Comparison of ENCODE assay signal across 8 cellular contexts in genomic region chr14:67694791-67695393, GRCh38. TPM values are rescaled to one million over a fixed set of nuclear protein-coding genes. Genes with fewer than 3 reads are reported as not detected.
DNase-seq lines count a peak whose midpoint lies in the region; ATAC-seq and TF ChIP-seq lines count a peak whose summit lies in the region.

No MANE protein-coding gene starts in this region.

- WGBS in stomach, 5 donors: 0 to 1% (median 1%) methylated on average over 21 of the region's 21 CpGs

- H3K9me2 ChIP-seq in PC-9 (ENCODE audit: insufficient read depth): no peaks in the 10 kb centered on the region

- TF ChIP-seq EP300 in Ishikawa (IDR thresholded peaks at IDR 0.05; ENCODE audit: borderline replicate concordance): no peak
- no peak for TF ChIP-seq EP300 in stomach (IDR thresholded peaks at IDR 0.05)

- H3K27me3 ChIP-seq in PC-9 (ENCODE audit: insufficient read depth, low read depth) (no peaks in the 10 kb centered on the region), stomach (no peaks in the 10 kb centered on the region)

- no peak for TF ChIP-seq RAD21 in Ishikawa (IDR thresholded peaks at IDR 0.05; ENCODE audit: low read depth)

- H3K9me3 Mint-ChIP-seq in activated T-cell treated with anti-CD3 and anti-CD28 coated beads, Interleukin-2, amount 50 U/mL, for 72 hours: no peaks in the 10 kb centered on the region
- no peaks in the 10 kb centered on the region for H3K9me3 Mint-ChIP-seq in nephron

- ATAC-seq in GM21619 (IDR thresholded peaks at IDR 0.05; ENCODE audit: unreplicated experiment): peak; percentile 86
- ATAC-seq in activated T-cell treated with anti-CD3 and anti-CD28 coated beads, Interleukin-2, amount 50 U/mL, for 72 hours (replicated peaks in 1 of 2): peak; percentile 89 to 93

- H3K4me1 ChIP-seq in PC-9 (replicated peaks; ENCODE audit: insufficient read depth) (peaks cover 19% of the 10 kb centered on the region), stomach (peaks cover 0 to 31% (median 13%) of the 10 kb centered on the region in 4 donors)

- peak overlapping the region; percentile 93 to 98 for H3K4me3 Mint-ChIP-seq in activated T-cell treated with anti-CD3 and anti-CD28 coated beads, Interleukin-2, amount 50 U/mL, for 72 hours
- peak overlapping the region; percentile 89 to 95 (median 93) for H3K4me3 Mint-ChIP-seq in nephron

- H2AFZ ChIP-seq in PC-9: peak overlapping the region; percentile 91

- intact Hi-C loops in PC-9 (cut with micrococcal nuclease; ENCODE audit: unreplicated experiment) (loop anchor here (1.0 to 2.0 kb wide), 2 partner anchors 21 to 76 kb away; partner anchors contain the start of genes ARG2 and VTI1B), stomach (cut with DNase I; ENCODE audit: low total_unique reads) (no loop called here)

- CTCF ChIA-PET in PC-9 (lab: Charles Lee): interaction anchor here (0.8 to 1.1 kb wide), 3 partner anchors 9 to 76 kb away, joined by 3 to 7 read pairs (median 4); no protein-coding TSS in a partner anchor

- peak; percentile 64 for DNase-seq in DMS53 treated with DMSO at 0.1 percent for 48 hours (lab: John Stamatoyannopoulos, UW; ENCODE audit: unreplicated experiment)
- DNase-seq in PC-9: peak; percentile 82 to 97
- peak; percentile 80 to 83 for DNase-seq in activated T-cell treated with anti-CD3 and anti-CD28 coated beads, Interleukin-2, amount 50 U/mL, for 72 hours
- DNase-seq in fibroblast of mammary gland (ENCODE audit: low read depth): peak; percentile 98
- peak; percentile 80 for DNase-seq in stomach

- peaks cover 31% of the 10 kb centered on the region for H3K4me1 Mint-ChIP-seq in activated T-cell treated with anti-CD3 and anti-CD28 coated beads, Interleukin-2, amount 50 U/mL, for 72 hours (ENCODE audit: low read depth)
- H3K4me1 Mint-ChIP-seq in nephron: peaks cover 27% of the 10 kb centered on the region

- TF ChIP-seq CTCF in PC-9 (conservative IDR thresholded peaks at IDR 0.05): no peak
- no peak for TF ChIP-seq CTCF in fibroblast of mammary gland (conservative IDR thresholded peaks at IDR 0.05; ENCODE audit: control insufficient read depth, insufficient read depth, low read depth, low read length)
- no peak for TF ChIP-seq CTCF in nephron (IDR thresholded peaks at IDR 0.05; ENCODE audit: unreplicated experiment in 3 of 3)
- no peak for TF ChIP-seq CTCF in stomach (IDR thresholded peaks at IDR 0.05)

- no peaks in the 10 kb centered on the region for H3K9me3 ChIP-seq in PC-9 (ENCODE audit: insufficient read depth, low read depth)
- H3K9me3 ChIP-seq in stomach: no peaks in the 10 kb centered on the region

- peaks cover 29% of the 10 kb centered on the region for H3K36me3 ChIP-seq in PC-9 (ENCODE audit: low read depth)
- H3K36me3 ChIP-seq in stomach: peaks cover 18 to 32% (median 26%) of the 10 kb centered on the region in 4 donors

- H3K27ac ChIP-seq in PC-9: peak overlapping the region; percentile 78
- H3K27ac ChIP-seq in stomach: peak overlapping the region; percentile 70 to 90 (median 88)

- POLR2A ChIA-PET in PC-9 (lab: Charles Lee; ENCODE audit: unreplicated experiment): interaction anchor here (0.5 to 1.0 kb wide), 6 partner anchors 9 to 1335 kb away, joined by 3 to 7 read pairs (median 4); partner anchors contain the start of gene GPHN

- H4K20me1 ChIP-seq in PC-9 (ENCODE audit: insufficient read depth): no peaks in the 10 kb centered on the region; the same call in 1 of the 2 replicates

- H3F3A ChIP-seq in PC-9 (ENCODE audit: insufficient read depth, low read depth): peaks cover 8% of the 10 kb centered on the region; the same call in 1 of the 2 replicates

- H3K79me2 ChIP-seq in PC-9 (ENCODE audit: low read depth): peaks cover 31% of the 10 kb centered on the region

- peak overlapping the region; percentile 82 for H3K27ac Mint-ChIP-seq in activated T-cell treated with anti-CD3 and anti-CD28 coated beads, Interleukin-2, amount 50 U/mL, for 72 hours
- peak overlapping the region; percentile 85 to 94 (median 86) for H3K27ac Mint-ChIP-seq in nephron

- TF ChIP-seq POLR2A in stomach (IDR thresholded peaks at IDR 0.05): no peak

- peak overlapping the region; percentile 97 for H3K4me3 ChIP-seq in PC-9
- peak overlapping the region; percentile 84 for H3K4me3 ChIP-seq in fibroblast of mammary gland (ENCODE audit: control insufficient read depth, low read depth, low read length)
- H3K4me3 ChIP-seq in stomach: peak overlapping the region; percentile 79 to 98 (median 84)

- H3K36me3 Mint-ChIP-seq in activated T-cell treated with anti-CD3 and anti-CD28 coated beads, Interleukin-2, amount 50 U/mL, for 72 hours (ENCODE audit: insufficient read depth in 2 of 2): peaks cover 11 to 13% of the 10 kb centered on the region in 2 donors
- H3K36me3 Mint-ChIP-seq in nephron (ENCODE audit: low read depth): peaks cover 28% of the 10 kb centered on the region

- TSS peak; percentile 100 for BruUV-seq in PC-9 (replicated peaks; lab: Mats Ljungman, UMichigan)

- peak overlapping the region; percentile 74 for H3K4me2 ChIP-seq in PC-9

- H3K27me3 Mint-ChIP-seq in activated T-cell treated with anti-CD3 and anti-CD28 coated beads, Interleukin-2, amount 50 U/mL, for 72 hours (ENCODE audit: low read depth): no peaks in the 10 kb centered on the region
- H3K27me3 Mint-ChIP-seq in nephron (ENCODE audit: low read depth): peaks cover 4% of the 10 kb centered on the region

TF ChIP-seq in Ishikawa, 13 proteins besides CTCF, POLR2A, EP300 and RAD21:
- TF ChIP-seq NFIC (IDR thresholded peaks at IDR 0.05) (0 out of 2 replicates have a peak, but pooled peaks have one; percentile 2), YY1 (IDR thresholded peaks at IDR 0.05; ENCODE audit: low read depth) (no peak), CREB1 (IDR thresholded peaks at IDR 0.05; ENCODE audit: low read depth) (no peak), TAF1 (IDR thresholded peaks at IDR 0.05; ENCODE audit: low read depth) (peak; percentile 12)
- TF ChIP-seq, protein P1, sequence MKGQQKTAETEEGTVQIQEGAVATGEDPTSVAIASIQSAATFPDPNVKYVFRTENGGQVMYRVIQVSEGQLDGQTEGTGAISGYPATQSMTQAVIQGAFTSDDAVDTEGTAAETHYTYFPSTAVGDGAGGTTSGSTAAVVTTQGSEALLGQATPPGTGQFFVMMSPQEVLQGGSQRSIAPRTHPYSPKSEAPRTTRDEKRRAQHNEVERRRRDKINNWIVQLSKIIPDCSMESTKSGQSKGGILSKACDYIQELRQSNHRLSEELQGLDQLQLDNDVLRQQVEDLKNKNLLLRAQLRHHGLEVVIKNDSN (IDR thresholded peaks at IDR 0.05): no peak

RNA-seq across cellular contexts. Expression of gene RDH11, which starts 0.7 kb away (rescaled TPM):
- total RNA-seq in PC-9 (2021): 73.2 and 97.0 TPM in 2 replicates
- total RNA-seq in activated T-cell treated with anti-CD3 and anti-CD28 coated beads, Interleukin-2, amount 50 U/mL, for 72 hours: 10 to 100 TPM; 47.4 to 49.9 TPM
- total RNA-seq in stomach: 10 to 100 TPM; 10.5 to 71.6 (median 28.3) TPM
- polyA plus RNA-seq in stomach: 10 to 100 TPM in 2 of 3 donors, 1 to 10 TPM in 1; 6.9 to 26.4 (median 23.2) TPM

RNA-seq across cellular contexts. Expression of gene RDH12, which starts 6.8 kb away (rescaled TPM):
- not detected in 2 replicates for total RNA-seq in PC-9 (2021)
- total RNA-seq in activated T-cell treated with anti-CD3 and anti-CD28 coated beads, Interleukin-2, amount 50 U/mL, for 72 hours: not detected
- 10 to 100 TPM in 1 of 5 donors, 1 to 10 TPM in 1, under 1 TPM in 1, not detected in 2; 0.45 to 15.4 (median 9.9) TPM for total RNA-seq in stomach
- polyA plus RNA-seq in stomach: 1 to 10 TPM in 2 of 3 donors, under 1 TPM in 1; 0.95 to 9.3 (median 1.4) TPM

RNA-seq across cellular contexts. Expression of gene VTI1B, which starts 20.5 kb away (rescaled TPM):
- total RNA-seq in PC-9 (2021) (131 and 148 TPM in 2 replicates), stomach (10 to 100 TPM; 43.0 to 84.3 (median 58.9) TPM)
- 10 to 100 TPM; 65.7 to 71.3 TPM for total RNA-seq in activated T-cell treated with anti-CD3 and anti-CD28 coated beads, Interleukin-2, amount 50 U/mL, for 72 hours
- 100 to 1,000 TPM in 1 of 3 donors, 10 to 100 TPM in 2; 82.7 to 114 (median 95.1) TPM for polyA plus RNA-seq in stomach

Comparison
In these comparisons a context has a peak if more than half of its experiments do, and no peak if none do; other contexts are left out.
1. Peak in every context shown above with its lines: DNase-seq, ATAC-seq, H3K4me3 ChIP-seq and H3K27ac ChIP-seq.